ENCODE assay signal across 12 cellular contexts in genomic region chr1:14334336-14335176, GRCh38.
DNase-seq lines count a peak whose midpoint lies in the region; ATAC-seq lines count a peak whose summit lies in the region.
"Had no signal": no experiment of that assay in that cellular context is flagged by ENCODE, and none has a peak within 500 bp of the region (broad histone marks: within the 10 kb centered on the region; RNA-seq: fewer than 3 reads in every experiment).

No MANE protein-coding gene starts in this region.

- ATAC-seq in left cardiac atrium (no peak), Right ventricle myocardium superior (ENCODE audit: poor library complexity) (no peak), HG03571 (IDR thresholded peaks at IDR 0.05; ENCODE audit: unreplicated experiment) (no peak), GM19452 (IDR thresholded peaks at IDR 0.05; ENCODE audit: unreplicated experiment) (no peak), GM21529 (IDR thresholded peaks at IDR 0.05; ENCODE audit: unreplicated experiment) (no peak)
- ATAC-seq: activated CD4-positive, CD25-positive, alpha-beta regulatory T cell treated with anti-CD3 and anti-CD28 coated beads, Interleukin-2, amount 50 U/mL, for 24 hours; stimulated activated naive B cell treated with anti-CD40 and anti-IgM and Interleukin-4, amounts not matched to agents 10 μg/mL and 1 μg/mL and 100 μg/mL, for 72 hours had no signal

- DNase-seq in left cardiac atrium (peak; percentile 23), Right ventricle myocardium superior (no peak), LHCN-M2 (ENCODE audit: low read depth) (peak; percentile 45)
- DNase-seq in activated naive CD8-positive, alpha-beta T cell treated with anti-CD3 and anti-CD28 coated beads for 36 hours: no peak
- DNase-seq in stimulated activated CD4-positive, alpha-beta T cell treated with anti-CD3 and anti-CD28 coated beads, Interleukin-1b, Interleukin-23, amount 100 ng/mL, for 48 hours: peak; percentile 8
- DNase-seq: KG1; stimulated activated naive B cell treated with anti-CD40 and anti-IgM and Interleukin-4, amounts not matched to agents 10 μg/mL and 1 μg/mL and 100 μg/mL, for 72 hours had no signal

- peaks cover 6% of the 10 kb centered on the region for H3K27me3 Mint-ChIP-seq in activated naive CD8-positive, alpha-beta T cell treated with anti-CD3 and anti-CD28 coated beads for 36 hours

- H3K27ac Mint-ChIP-seq in activated naive CD8-positive, alpha-beta T cell treated with anti-CD3 and anti-CD28 coated beads for 36 hours: peak overlapping the region; percentile 10
- H3K27ac Mint-ChIP-seq: activated T-helper 1 cell treated with anti-CD3 and anti-CD28 coated beads, Interleukin-12 subunit alpha, Interleukin-12 subunit beta, Interleukin-2, Interleukin-4 antibody, amounts not matched to agents 30 ng/mL and 10 ng/mL and 1 ng/mL, durations not matched to agents 14 hours and 24 hours and 36 hours; stimulated activated naive B cell treated with anti-CD40 and anti-IgM and Interleukin-4, amounts not matched to agents 10 μg/mL and 1 μg/mL and 100 μg/mL, for 72 hours had no signal

- no peak overlapping the region for H3K4me3 Mint-ChIP-seq in activated naive CD8-positive, alpha-beta T cell treated with anti-CD3 and anti-CD28 coated beads for 36 hours
- H3K4me3 Mint-ChIP-seq: activated T-helper 1 cell treated with anti-CD3 and anti-CD28 coated beads, Interleukin-12 subunit alpha, Interleukin-12 subunit beta, Interleukin-2, Interleukin-4 antibody, amounts not matched to agents 30 ng/mL and 10 ng/mL and 1 ng/mL, durations not matched to agents 14 hours and 24 hours and 36 hours; stimulated activated naive B cell treated with anti-CD40 and anti-IgM and Interleukin-4, amounts not matched to agents 10 μg/mL and 1 μg/mL and 100 μg/mL, for 72 hours had no signal

- H3K4me1 Mint-ChIP-seq in activated naive CD8-positive, alpha-beta T cell treated with anti-CD3 and anti-CD28 coated beads for 36 hours: peaks cover 22% of the 10 kb centered on the region

- peaks cover 4% of the 10 kb centered on the region for H3K36me3 Mint-ChIP-seq in activated naive CD8-positive, alpha-beta T cell treated with anti-CD3 and anti-CD28 coated beads for 36 hours
- H3K36me3 Mint-ChIP-seq: stimulated activated naive B cell treated with anti-CD40 and anti-IgM and Interleukin-4, amounts not matched to agents 10 μg/mL and 1 μg/mL and 100 μg/mL, for 72 hours had no signal

- peaks cover 18% of the 10 kb centered on the region for H3K9me3 Mint-ChIP-seq in activated naive CD8-positive, alpha-beta T cell treated with anti-CD3 and anti-CD28 coated beads for 36 hours
- H3K9me3 Mint-ChIP-seq: activated T-helper 1 cell treated with anti-CD3 and anti-CD28 coated beads, Interleukin-12 subunit alpha, Interleukin-12 subunit beta, Interleukin-2, Interleukin-4 antibody, amounts not matched to agents 30 ng/mL and 10 ng/mL and 1 ng/mL, durations not matched to agents 14 hours and 24 hours and 36 hours had no signal

- intact Hi-C loops in left cardiac atrium (cut with DNase I) (no loop called here), Right ventricle myocardium superior (cut with DNase I) (no loop called here)

Comparison
In these comparisons a context has a peak if more than half of its experiments do, and no peak if none do; other contexts are left out.
1. DNase-seq: peak in left cardiac atrium (single experiment), LHCN-M2 (single experiment) and stimulated activated CD4-positive, alpha-beta T cell treated with anti-CD3 and anti-CD28 coated beads, Interleukin-1b, Interleukin-23, amount 100 ng/mL, for 48 hours (single experiment); none in Right ventricle myocardium superior (single experiment) and activated naive CD8-positive, alpha-beta T cell treated with anti-CD3 and anti-CD28 coated beads for 36 hours (single experiment).